ENCODE assay signal across 1 cellular context in the genomic region with DNA sequence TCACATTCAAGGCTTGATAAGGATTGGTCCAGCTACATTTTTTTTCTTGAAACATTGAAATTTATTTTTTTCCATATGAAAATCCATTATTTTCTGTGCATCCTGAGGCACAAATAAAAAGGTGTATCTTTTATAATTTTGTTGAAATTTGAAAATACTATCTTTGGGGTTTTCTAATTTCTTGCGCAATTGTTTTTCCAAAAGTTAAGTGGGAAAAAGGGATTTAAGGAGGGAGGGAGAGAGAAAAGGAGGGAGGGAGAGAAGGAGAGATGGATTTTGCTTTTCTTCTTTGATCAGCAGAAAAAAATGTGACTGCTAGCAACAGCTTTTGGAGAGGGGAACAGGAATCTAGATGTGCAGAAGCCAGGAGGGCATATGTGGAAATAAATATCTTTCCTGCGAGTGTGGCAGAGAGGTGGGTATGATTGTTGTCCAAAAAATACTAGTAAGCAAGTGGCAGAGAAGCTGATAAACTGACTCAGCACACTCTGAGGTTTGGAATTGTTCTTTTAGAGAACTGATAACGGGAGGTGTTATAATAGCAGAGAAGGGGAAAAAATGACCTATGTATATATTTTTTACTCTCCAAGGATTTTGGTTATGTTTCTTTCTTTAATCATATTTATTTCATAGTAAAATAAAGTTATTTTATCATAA.
TF ChIP-seq lines count a peak whose summit lies in the region.

No MANE protein-coding gene starts in this region.

TF ChIP-seq in H1, 55 proteins besides CTCF, POLR2A, EP300 and RAD21:
- TF ChIP-seq SUZ12 (IDR thresholded peaks at IDR 0.05; ENCODE audit: low read length) (no peak), TAF7 (optimal IDR thresholded peaks at IDR 0.05; ENCODE audit: borderline replicate concordance, low read depth, low read length) (no peak), BCL11A (IDR thresholded peaks at IDR 0.05; ENCODE audit: low read depth in 2 of 2, low read length in 2 of 2) (no peak), MAFK (IDR thresholded peaks at IDR 0.05; ENCODE audit: low read depth, low read length) (no peak), CEBPB (IDR thresholded peaks at IDR 0.05; ENCODE audit: low read depth, low read length) (peak; percentile 68; the same call in 1 of the 2 replicates), HDAC2 (IDR thresholded peaks at IDR 0.05; ENCODE audit: borderline replicate concordance in 1 of 2, low read depth in 2 of 2, low read length in 2 of 2) (no peak), BACH1 (IDR thresholded peaks at IDR 0.05; ENCODE audit: low read length) (peak; percentile 69)
- TF ChIP-seq, protein P1, sequence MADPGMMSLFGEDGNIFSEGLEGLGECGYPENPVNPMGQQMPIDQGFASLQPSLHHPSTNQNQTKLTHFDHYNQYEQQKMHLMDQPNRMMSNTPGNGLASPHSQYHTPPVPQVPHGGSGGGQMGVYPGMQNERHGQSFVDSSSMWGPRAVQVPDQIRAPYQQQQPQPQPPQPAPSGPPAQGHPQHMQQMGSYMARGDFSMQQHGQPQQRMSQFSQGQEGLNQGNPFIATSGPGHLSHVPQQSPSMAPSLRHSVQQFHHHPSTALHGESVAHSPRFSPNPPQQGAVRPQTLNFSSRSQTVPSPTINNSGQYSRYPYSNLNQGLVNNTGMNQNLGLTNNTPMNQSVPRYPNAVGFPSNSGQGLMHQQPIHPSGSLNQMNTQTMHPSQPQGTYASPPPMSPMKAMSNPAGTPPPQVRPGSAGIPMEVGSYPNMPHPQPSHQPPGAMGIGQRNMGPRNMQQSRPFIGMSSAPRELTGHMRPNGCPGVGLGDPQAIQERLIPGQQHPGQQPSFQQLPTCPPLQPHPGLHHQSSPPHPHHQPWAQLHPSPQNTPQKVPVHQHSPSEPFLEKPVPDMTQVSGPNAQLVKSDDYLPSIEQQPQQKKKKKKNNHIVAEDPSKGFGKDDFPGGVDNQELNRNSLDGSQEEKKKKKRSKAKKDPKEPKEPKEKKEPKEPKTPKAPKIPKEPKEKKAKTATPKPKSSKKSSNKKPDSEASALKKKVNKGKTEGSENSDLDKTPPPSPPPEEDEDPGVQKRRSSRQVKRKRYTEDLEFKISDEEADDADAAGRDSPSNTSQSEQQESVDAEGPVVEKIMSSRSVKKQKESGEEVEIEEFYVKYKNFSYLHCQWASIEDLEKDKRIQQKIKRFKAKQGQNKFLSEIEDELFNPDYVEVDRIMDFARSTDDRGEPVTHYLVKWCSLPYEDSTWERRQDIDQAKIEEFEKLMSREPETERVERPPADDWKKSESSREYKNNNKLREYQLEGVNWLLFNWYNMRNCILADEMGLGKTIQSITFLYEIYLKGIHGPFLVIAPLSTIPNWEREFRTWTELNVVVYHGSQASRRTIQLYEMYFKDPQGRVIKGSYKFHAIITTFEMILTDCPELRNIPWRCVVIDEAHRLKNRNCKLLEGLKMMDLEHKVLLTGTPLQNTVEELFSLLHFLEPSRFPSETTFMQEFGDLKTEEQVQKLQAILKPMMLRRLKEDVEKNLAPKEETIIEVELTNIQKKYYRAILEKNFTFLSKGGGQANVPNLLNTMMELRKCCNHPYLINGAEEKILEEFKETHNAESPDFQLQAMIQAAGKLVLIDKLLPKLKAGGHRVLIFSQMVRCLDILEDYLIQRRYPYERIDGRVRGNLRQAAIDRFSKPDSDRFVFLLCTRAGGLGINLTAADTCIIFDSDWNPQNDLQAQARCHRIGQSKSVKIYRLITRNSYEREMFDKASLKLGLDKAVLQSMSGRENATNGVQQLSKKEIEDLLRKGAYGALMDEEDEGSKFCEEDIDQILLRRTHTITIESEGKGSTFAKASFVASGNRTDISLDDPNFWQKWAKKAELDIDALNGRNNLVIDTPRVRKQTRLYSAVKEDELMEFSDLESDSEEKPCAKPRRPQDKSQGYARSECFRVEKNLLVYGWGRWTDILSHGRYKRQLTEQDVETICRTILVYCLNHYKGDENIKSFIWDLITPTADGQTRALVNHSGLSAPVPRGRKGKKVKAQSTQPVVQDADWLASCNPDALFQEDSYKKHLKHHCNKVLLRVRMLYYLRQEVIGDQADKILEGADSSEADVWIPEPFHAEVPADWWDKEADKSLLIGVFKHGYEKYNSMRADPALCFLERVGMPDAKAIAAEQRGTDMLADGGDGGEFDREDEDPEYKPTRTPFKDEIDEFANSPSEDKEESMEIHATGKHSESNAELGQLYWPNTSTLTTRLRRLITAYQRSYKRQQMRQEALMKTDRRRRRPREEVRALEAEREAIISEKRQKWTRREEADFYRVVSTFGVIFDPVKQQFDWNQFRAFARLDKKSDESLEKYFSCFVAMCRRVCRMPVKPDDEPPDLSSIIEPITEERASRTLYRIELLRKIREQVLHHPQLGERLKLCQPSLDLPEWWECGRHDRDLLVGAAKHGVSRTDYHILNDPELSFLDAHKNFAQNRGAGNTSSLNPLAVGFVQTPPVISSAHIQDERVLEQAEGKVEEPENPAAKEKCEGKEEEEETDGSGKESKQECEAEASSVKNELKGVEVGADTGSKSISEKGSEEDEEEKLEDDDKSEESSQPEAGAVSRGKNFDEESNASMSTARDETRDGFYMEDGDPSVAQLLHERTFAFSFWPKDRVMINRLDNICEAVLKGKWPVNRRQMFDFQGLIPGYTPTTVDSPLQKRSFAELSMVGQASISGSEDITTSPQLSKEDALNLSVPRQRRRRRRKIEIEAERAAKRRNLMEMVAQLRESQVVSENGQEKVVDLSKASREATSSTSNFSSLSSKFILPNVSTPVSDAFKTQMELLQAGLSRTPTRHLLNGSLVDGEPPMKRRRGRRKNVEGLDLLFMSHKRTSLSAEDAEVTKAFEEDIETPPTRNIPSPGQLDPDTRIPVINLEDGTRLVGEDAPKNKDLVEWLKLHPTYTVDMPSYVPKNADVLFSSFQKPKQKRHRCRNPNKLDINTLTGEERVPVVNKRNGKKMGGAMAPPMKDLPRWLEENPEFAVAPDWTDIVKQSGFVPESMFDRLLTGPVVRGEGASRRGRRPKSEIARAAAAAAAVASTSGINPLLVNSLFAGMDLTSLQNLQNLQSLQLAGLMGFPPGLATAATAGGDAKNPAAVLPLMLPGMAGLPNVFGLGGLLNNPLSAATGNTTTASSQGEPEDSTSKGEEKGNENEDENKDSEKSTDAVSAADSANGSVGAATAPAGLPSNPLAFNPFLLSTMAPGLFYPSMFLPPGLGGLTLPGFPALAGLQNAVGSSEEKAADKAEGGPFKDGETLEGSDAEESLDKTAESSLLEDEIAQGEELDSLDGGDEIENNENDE (IDR thresholded peaks at IDR 0.05; ENCODE audit: insufficient replicate concordance, low read length) = no peak
